Comparison of ENCODE assay signal across 18 cellular contexts in genomic region chr9:37398464-37399025, GRCh38.
"Had no signal": no experiment of that assay in that cellular context is flagged by ENCODE, and none has a peak within 500 bp of the region (broad histone marks: within the 10 kb centered on the region; RNA-seq: fewer than 3 reads in every experiment).

No MANE protein-coding gene starts in this region.

- DNase-seq: activated CD4-positive, alpha-beta T cell treated with anti-CD3 and anti-CD28 coated beads, Interleukin-2, amount 50 U/mL, for 4 hours; activated effector memory CD4-positive, alpha-beta T cell treated with Interleukin-2 at 50 U/mL for 16 hours; activated T-cell treated with anti-CD3 and anti-CD28 coated beads, Interleukin-2, amount 50 U/mL, for 1 hour; amniotic stem cell; body of pancreas; central memory CD4-positive, alpha-beta T cell; cortex of kidney; effector CD8-positive, alpha-beta T cell; foreskin melanocyte; heart left ventricle; left colon; midbrain; substantia nigra; transverse colon had no signal

- H3K4me1 ChIP-seq: heart left ventricle, transverse colon had no signal

- H3K9me3 ChIP-seq: body of pancreas, heart left ventricle, neutrophil, transverse colon had no signal

- H3K9me3 Mint-ChIP-seq: activated naive CD4-positive, alpha-beta T cell treated with anti-CD3 and anti-CD28 coated beads, Interleukin-2, amount 50 U/mL, for 72 hours had no signal

- H3K27ac Mint-ChIP-seq: activated naive CD4-positive, alpha-beta T cell treated with anti-CD3 and anti-CD28 coated beads, Interleukin-2, amount 50 U/mL, for 72 hours had no signal

- H3K27ac ChIP-seq: body of pancreas, heart left ventricle, neutrophil, skin epidermis, transverse colon had no signal

- ATAC-seq: activated CD4-positive, CD25-positive, alpha-beta regulatory T cell treated with anti-CD3 and anti-CD28 coated beads, Interleukin-2, amount 50 U/mL, for 24 hours; activated naive CD4-positive, alpha-beta T cell treated with anti-CD3 and anti-CD28 coated beads, Interleukin-2, amount 50 U/mL, for 72 hours; body of pancreas; heart left ventricle; left colon had no signal

- H3K27me3 ChIP-seq: body of pancreas, heart left ventricle, neutrophil, transverse colon had no signal

- H3K36me3 Mint-ChIP-seq: activated naive CD4-positive, alpha-beta T cell treated with anti-CD3 and anti-CD28 coated beads, Interleukin-2, amount 50 U/mL, for 72 hours had no signal
